1 cellular context compared by ENCODE assay signal in genomic region chr15:45168751-45169551, GRCh38.
TF ChIP-seq lines count a peak whose summit lies in the region.

No MANE protein-coding gene starts in this region.

TF ChIP-seq in WTC11, 78 proteins besides CTCF, POLR2A, EP300 and RAD21 (continued from another document):
- TF ChIP-seq FOXP4 (CRISPR knock-in tag; IDR thresholded peaks at IDR 0.05) (no peak), CDX4 (CRISPR knock-in tag; IDR thresholded peaks at IDR 0.05; ENCODE audit: borderline replicate concordance) (no peak), SOX15 (CRISPR knock-in tag; IDR thresholded peaks at IDR 0.05) (no peak), JUN (CRISPR knock-in tag; IDR thresholded peaks at IDR 0.05) (no peak), ATF1 (CRISPR knock-in tag; IDR thresholded peaks at IDR 0.05) (no peak)
